In the genomic region with DNA sequence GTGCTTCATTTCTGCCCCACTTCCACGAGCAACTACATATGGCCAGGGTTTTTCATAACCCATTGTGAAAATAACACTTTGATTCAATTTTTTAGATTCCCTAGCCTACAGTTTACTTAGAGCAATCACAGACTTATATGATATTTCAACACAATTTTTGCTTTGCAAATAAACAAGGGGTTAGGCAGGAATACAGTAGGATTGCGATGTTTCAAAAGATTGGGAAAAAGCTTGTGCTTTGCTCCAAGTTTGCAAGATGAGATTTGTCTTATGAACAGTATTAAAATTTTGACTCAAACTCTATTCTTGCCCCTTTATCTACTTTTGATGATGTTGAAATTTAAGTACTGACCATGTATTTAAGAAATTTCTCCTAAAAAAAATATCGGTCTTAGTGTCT, we compare ENCODE assay signal across 26 cellular contexts.
"Had no signal": no experiment of that assay in that cellular context is flagged by ENCODE, and none has a peak within 500 bp of the region (broad histone marks: within the 10 kb centered on the region; RNA-seq: fewer than 3 reads in every experiment).

No MANE protein-coding gene starts in this region.

- H3K4me1 ChIP-seq: stomach, suprapubic skin, testis, thyroid gland, tibial artery, tibial nerve, transverse colon, upper lobe of left lung, upper lobe of right lung, uterus, vagina had no signal

- H3K4me3 ChIP-seq: stomach, suprapubic skin, testis, thoracic aorta, thyroid gland, tibial artery, tibial nerve, transverse colon, upper lobe of left lung, upper lobe of right lung, uterus, vagina had no signal

- ATAC-seq: stimulated activated effector memory CD8-positive, alpha-beta T cell treated with anti-CD3 and anti-CD28 coated beads, Interleukin-12 subunit alpha, Interleukin-12 subunit beta, amount 100 ng/mL, for 72 hours; stimulated activated memory B cell treated with anti-CD40 and anti-IgM and Interleukin-4, amounts not matched to agents 10 μg/mL and 1 μg/mL and 100 μg/mL, for 72 hours; stimulated activated naive B cell treated with anti-CD40 and anti-IgM and Interleukin-4, amounts not matched to agents 10 μg/mL and 1 μg/mL and 100 μg/mL, for 72 hours; stimulated activated naive CD8-positive, alpha-beta T cell treated with anti-CD3 and anti-CD28 coated beads, Interleukin-15, amount 100 ng/mL, for 72 hours; stimulated activated naive CD8-positive, alpha-beta T cell treated with anti-CD3 and anti-CD28 coated beads, Interleukin-15, Interleukin-2, amounts not matched to agents 100 U/mL and 50 U/mL, for 24 hours; upper lobe of right lung had no signal

- DNase-seq: stimulated activated CD4-positive, alpha-beta T cell treated with anti-CD3 and anti-CD28 coated beads, Interleukin-2, amount 100 ng/mL, for 48 hours; stimulated activated CD4-positive, alpha-beta T cell treated with anti-CD3 and anti-CD28 coated beads, Interleukin-4, amount 100 ng/mL, for 1 hour; stimulated activated CD4-positive, alpha-beta T cell treated with anti-CD3 and anti-CD28 coated beads, Interleukin-4, amount 100 ng/mL, for 24 hours; stimulated activated CD4-positive, alpha-beta T cell treated with anti-CD3 and anti-CD28 coated beads, Interleukin-4, amount 100 ng/mL, for 4 hours; stimulated activated CD8-positive, alpha-beta memory T cell treated with anti-CD3 and anti-CD28 coated beads, Interleukin-4, amount 100 ng/mL, for 48 hours; stimulated activated naive B cell treated with anti-CD40 and anti-IgM and Interleukin-4, amounts not matched to agents 10 μg/mL and 1 μg/mL and 100 μg/mL, for 72 hours; stimulated activated naive CD4-positive, alpha-beta T cell; stimulated activated naive CD4-positive, alpha-beta T cell treated with Interleukin-2 at 50 U/mL for 16 hours; stimulated activated naive CD8-positive, alpha-beta T cell treated with anti-CD3 and anti-CD28 coated beads, Interleukin-15, amount 100 ng/mL, for 72 hours; stimulated activated naive CD8-positive, alpha-beta T cell treated with anti-CD3 and anti-CD28 coated beads, Interleukin-15, Interleukin-2, amounts not matched to agents 100 U/mL and 50 U/mL, for 24 hours; stomach; substantia nigra; testis; thyroid gland; tibial artery; transverse colon; trophoblast cell; upper lobe of left lung; upper lobe of right lung; uterus had no signal

- H3K36me3 ChIP-seq: stomach, suprapubic skin, thoracic aorta, thyroid gland, tibial artery, tibial nerve, transverse colon, upper lobe of left lung, upper lobe of right lung, uterus, vagina had no signal

- H3K9me3 ChIP-seq: stomach, suprapubic skin, testis, thoracic aorta, thyroid gland, tibial artery, tibial nerve, transverse colon, upper lobe of left lung, upper lobe of right lung, uterus, vagina had no signal

- H3K27me3 ChIP-seq: stomach, suprapubic skin, testis, thyroid gland, tibial artery, tibial nerve, transverse colon, upper lobe of left lung, upper lobe of right lung, uterus, vagina had no signal
